ENCODE assay signal across 1 cellular context in genomic region chr1:154956557-154956956, GRCh38.
A peak's percentile ranks its signal among the peaks of the same experiment; 100 is the strongest.
TF ChIP-seq lines count a peak whose summit lies in the region.

No MANE protein-coding gene starts in this region.

TF ChIP-seq in K562, 482 proteins besides CTCF, POLR2A, EP300 and RAD21:
- TF ChIP-seq MAX (CRISPR knock-in tag; IDR thresholded peaks at IDR 0.05), result 0 out of 2 replicates have a peak, but pooled peaks have one; percentile 27
- TF ChIP-seq FOXP1 (CRISPR knock-in tag; IDR thresholded peaks at IDR 0.05), result 0 out of 2 replicates have a peak, but pooled peaks have one; percentile 49
- TF ChIP-seq POLR2B (IDR thresholded peaks at IDR 0.05; ENCODE audit: low read depth, partially characterized antibody), result peak; percentile 1
- no peak for TF ChIP-seq ZNF253 (CRISPR knock-in tag; conservative IDR thresholded peaks at IDR 0.05)
- peak; percentile 37 for TF ChIP-seq KDM5B (IDR thresholded peaks at IDR 0.05; ENCODE audit: insufficient replicate concordance, low read depth, low read length)
